In genomic region chr1:204409878-204410763, GRCh38 we compare ENCODE assay signal across 8 cellular contexts. TPM values are rescaled to one million over a fixed set of nuclear protein-coding genes. Genes with fewer than 3 reads are reported as not detected.
DNase-seq lines count a peak whose midpoint lies in the region; ATAC-seq, FAIRE-seq and TF ChIP-seq lines count a peak whose summit lies in the region.

No MANE protein-coding gene starts in this region.

- H3K4me1 ChIP-seq in Peyer's patch: peaks cover 0 to 34% (median 2%) of the 10 kb centered on the region in 4 donors
- H3K4me1 ChIP-seq in pancreas: peaks cover 14 to 27% (median 14%) of the 10 kb centered on the region in 3 donors

- H3K4me3 ChIP-seq in Peyer's patch (peak overlapping the region; percentile 68 to 82 (median 74)), pancreas (peak overlapping the region; percentile 47 to 95 (median 92))

- TF ChIP-seq CTCF in Peyer's patch (IDR thresholded peaks at IDR 0.05) (no peak), pancreas (IDR thresholded peaks at IDR 0.05) (no peak)

- peaks cover 0 to 11% (median 0%) of the 10 kb centered on the region in 3 donors for H3K36me3 ChIP-seq in Peyer's patch
- H3K36me3 ChIP-seq in pancreas: peaks cover 0 to 7% (median 0%) of the 10 kb centered on the region in 3 donors

- ATAC-seq in pancreas: peak; percentile 0 to 7 (median 4)
- ATAC-seq in HG02759 (IDR thresholded peaks at IDR 0.05; ENCODE audit: unreplicated experiment): no peak
- no peak for ATAC-seq in HG02571 (IDR thresholded peaks at IDR 0.05; ENCODE audit: unreplicated experiment)
- no peak for ATAC-seq in HG02981 (IDR thresholded peaks at IDR 0.05; ENCODE audit: unreplicated experiment)
- ATAC-seq in GM18517 (IDR thresholded peaks at IDR 0.05; ENCODE audit: unreplicated experiment): no peak

- intact Hi-C loops in pancreas (cut with DNase I): no loop called here

- H3K27ac ChIP-seq in Peyer's patch (peak overlapping the region; percentile 89 to 98 (median 95)), epithelial cell of prostate (peak overlapping the region; percentile 95), pancreas (peak overlapping the region; percentile 97 to 100 (median 98))

- H3K9me3 ChIP-seq in Peyer's patch (no peaks in the 10 kb centered on the region), pancreas (no peaks in the 10 kb centered on the region)

- peak; percentile 43 for DNase-seq in ELR (ENCODE audit: low read depth)
- DNase-seq in Peyer's patch: no peak
- no peak for DNase-seq in epithelial cell of prostate (ENCODE audit: low read depth, low spot score)
- DNase-seq in pancreas: no peak

- WGBS in pancreas, 2 donors: 0 to 1% methylated on average over 10 of the region's 10 CpGs

- H3K27me3 ChIP-seq in Peyer's patch (no peaks in the 10 kb centered on the region), pancreas (no peaks in the 10 kb centered on the region)

- no peak for TF ChIP-seq POLR2A in Peyer's patch (IDR thresholded peaks at IDR 0.05)

- no peak for FAIRE-seq in pancreas (lab: Jason Lieb, UNC)

RNA-seq across cellular contexts. Expression of gene PPP1R15B, which starts 1.5 kb away (rescaled TPM):
- 10 to 100 TPM; 33.8 to 90.5 (median 72.3) TPM for total RNA-seq in Peyer's patch
- 10 to 100 TPM; 16.4 to 47.9 (median 23.4) TPM for total RNA-seq in pancreas
- 10 to 100 TPM in 1 of 2 donors, 1 to 10 TPM in 1; 7.8 to 11.8 TPM for polyA plus RNA-seq in pancreas

RNA-seq across cellular contexts. Expression of gene PLEKHA6, which starts 50.4 kb away (rescaled TPM):
- total RNA-seq in Peyer's patch: 10 to 100 TPM; 57.3 to 91.6 (median 70.2) TPM
- 10 to 100 TPM in 5 of 6 donors, 1 to 10 TPM in 1; 9.5 to 23.8 (median 15.0) TPM for total RNA-seq in pancreas
- 10 to 100 TPM; 13.2 to 18.5 TPM for polyA plus RNA-seq in pancreas

Comparison
In these comparisons a context has a peak if more than half of its experiments do, and no peak if none do; other contexts are left out.
1. ATAC-seq: peak in pancreas (4 of 4); none in HG02759 (single experiment), HG02571 (single experiment), HG02981 (single experiment) and GM18517 (single experiment).
2. Peak in every context shown above with its lines, with median percentiles within 50 percentile points of each other: H3K27ac ChIP-seq.